In genomic region chr2:85753035-85753524, GRCh38 we compare ENCODE assay signal across 8 cellular contexts. TPM values are rescaled to one million over a fixed set of nuclear protein-coding genes. Genes with fewer than 3 reads are reported as not detected.
DNase-seq lines count a peak whose midpoint lies in the region; ATAC-seq lines count a peak whose summit lies in the region.

No MANE protein-coding gene starts in this region.

- in situ Hi-C loops in GM23248 (cut with MboI): no loop called here

- H3K27me3 ChIP-seq in GM23248 (replicated peaks; ENCODE audit: insufficient read depth) (no peaks in the 10 kb centered on the region), iPS-18a (ENCODE audit: control insufficient read depth, insufficient read depth, low read length) (peaks cover 75% of the 10 kb centered on the region), skeletal muscle tissue (ENCODE audit: control insufficient read depth in 3 of 3, insufficient read depth in 3 of 3, low read length in 3 of 3) (no peaks in the 10 kb centered on the region)

- intact Hi-C loops in activated CD4-positive, alpha-beta memory T cell treated with anti-CD3 and anti-CD28 coated beads for 36 hours (cut with micrococcal nuclease): loop anchor here (5.0 kb wide), 2 partner anchors 134 to 284 kb away; partner anchors contain the start of gene ST3GAL5

- H3K27ac ChIP-seq in GM23248 (peak overlapping the region; percentile 79), iPS-18a (ENCODE audit: low read length) (no peak overlapping the region), skeletal muscle tissue (ENCODE audit: low read depth, low read length) (peak overlapping the region; percentile 80)

- no peaks in the 10 kb centered on the region for H3K36me3 ChIP-seq in GM23248 (ENCODE audit: low read depth)
- no peaks in the 10 kb centered on the region for H3K36me3 ChIP-seq in iPS-18a (ENCODE audit: control insufficient read depth, low read depth, low read length)
- H3K36me3 ChIP-seq in skeletal muscle tissue (ENCODE audit: control insufficient read depth in 3 of 3, insufficient read depth in 3 of 3, low read length in 3 of 3): peaks cover 0 to 2% (median 0%) of the 10 kb centered on the region in 3 donors

- WGBS in GM23248 (ENCODE audit: low coverage in 1 of 2, low lambda C conversion rate in 2 of 2, missing lambda C conversion rate in 2 of 2), 2 experiments: 2 to 5% methylated on average over 29 of the region's 29 CpGs

- no peaks in the 10 kb centered on the region for H3K36me3 Mint-ChIP-seq in activated CD4-positive, alpha-beta memory T cell treated with anti-CD3 and anti-CD28 coated beads for 36 hours

- H3K9me2 ChIP-seq in GM23248 (ENCODE audit: insufficient read depth): no peaks in the 10 kb centered on the region

- POLR2A ChIA-PET in activated CD4-positive, alpha-beta memory T cell treated with anti-CD3 and anti-CD28 coated beads for 36 hours (lab: Charles Lee): interaction anchor here (0.5 to 1.1 kb wide), 2 partner anchors 10 to 353 kb away, joined by 3 read pairs; partner anchors contain the start of genes POLR1A and PTCD3

- H3K4me3 ChIP-seq in GM23248 (peak overlapping the region; percentile 81), iPS-18a (ENCODE audit: low read length) (peak overlapping the region; percentile 69), skeletal muscle tissue (ENCODE audit: low read length in 3 of 3) (peak overlapping the region; percentile 83 to 95 (median 94))

- CTCF ChIA-PET in activated CD4-positive, alpha-beta memory T cell treated with anti-CD3 and anti-CD28 coated beads for 36 hours (lab: Charles Lee): interaction anchor here (0.8 to 5.9 kb wide), 7 partner anchors 24 to 115 kb away, joined by 3 to 93 read pairs (median 5); no protein-coding TSS in a partner anchor

- no peaks in the 10 kb centered on the region for H3K9me3 ChIP-seq in GM23248 (ENCODE audit: low read depth)
- peaks cover 3% of the 10 kb centered on the region for H3K9me3 ChIP-seq in iPS-18a (ENCODE audit: control insufficient read depth, low read depth, low read length)
- no peaks in the 10 kb centered on the region for H3K9me3 ChIP-seq in skeletal muscle tissue (ENCODE audit: control insufficient read depth in 3 of 3, low read length in 3 of 3)

- H2AFZ ChIP-seq in GM23248: peak overlapping the region; percentile 35; the same call in 1 of the 2 replicates

- H3K4me3 Mint-ChIP-seq in activated CD4-positive, alpha-beta memory T cell treated with anti-CD3 and anti-CD28 coated beads for 36 hours: no peak overlapping the region

- no peak overlapping the region for H3K27ac Mint-ChIP-seq in activated CD4-positive, alpha-beta memory T cell treated with anti-CD3 and anti-CD28 coated beads for 36 hours

- ATAC-seq in HG02870 (IDR thresholded peaks at IDR 0.05; ENCODE audit: unreplicated experiment): no peak

- DNase-seq in GM23248 (peak; percentile 84), Ammon's horn (ENCODE audit: low spot score) (no peak), NCI-H2081 treated with DMSO at 0.1 percent for 48 hours (lab: John Stamatoyannopoulos, UW) (no peak)
- DNase-seq in activated CD4-positive, alpha-beta memory T cell treated with anti-CD3 and anti-CD28 coated beads for 36 hours: peak; percentile 21
- no peak for DNase-seq in stimulated activated naive CD4-positive, alpha-beta T cell (lab: John Stamatoyannopoulos, UW)

- peaks cover 52% of the 10 kb centered on the region for H3K27me3 Mint-ChIP-seq in activated CD4-positive, alpha-beta memory T cell treated with anti-CD3 and anti-CD28 coated beads for 36 hours

- no peaks in the 10 kb centered on the region for H4K20me1 ChIP-seq in GM23248 (ENCODE audit: insufficient read depth)

- H3K4me2 ChIP-seq in GM23248 (ENCODE audit: unreplicated experiment): peak overlapping the region; percentile 80

- H3F3A ChIP-seq in GM23248 (ENCODE audit: insufficient read depth): peaks cover 26% of the 10 kb centered on the region

- peak overlapping the region; percentile 92 for H3K9ac ChIP-seq in GM23248
- peak overlapping the region; percentile 37 for H3K9ac ChIP-seq in iPS-18a (ENCODE audit: low read length)
- H3K9ac ChIP-seq in skeletal muscle tissue (ENCODE audit: low read depth in 1 of 3, low read length in 3 of 3): peak overlapping the region in 2 of 3 donors; percentile 82 to 93

- peaks cover 51% of the 10 kb centered on the region for H3K4me1 ChIP-seq in GM23248 (ENCODE audit: insufficient read depth)
- peaks cover 12% of the 10 kb centered on the region for H3K4me1 ChIP-seq in iPS-18a (ENCODE audit: control insufficient read depth, low read depth, low read length)
- peaks cover 74 to 78% (median 76%) of the 10 kb centered on the region in 3 donors for H3K4me1 ChIP-seq in skeletal muscle tissue (ENCODE audit: control insufficient read depth in 3 of 3, insufficient read depth in 3 of 3, low read length in 3 of 3)

- peaks cover 13% of the 10 kb centered on the region for H3K4me1 Mint-ChIP-seq in activated CD4-positive, alpha-beta memory T cell treated with anti-CD3 and anti-CD28 coated beads for 36 hours (ENCODE audit: low read depth)

- peaks cover 39% of the 10 kb centered on the region for H3K79me2 ChIP-seq in GM23248 (ENCODE audit: insufficient read depth)

- H3K9me3 Mint-ChIP-seq in activated CD4-positive, alpha-beta memory T cell treated with anti-CD3 and anti-CD28 coated beads for 36 hours: no peaks in the 10 kb centered on the region

RNA-seq across cellular contexts. Expression of gene ATOH8, which starts 0.7 kb away (rescaled TPM):
- 40.7 and 50.1 TPM in 2 replicates for total RNA-seq in GM23248 (2014; rRNA removed; shearing (Covaris generic))
- 12.0 and 12.7 TPM in 2 replicates for polyA plus RNA-seq in GM23248 (2016; fragmentation: Nextera tagmentation; extraction: Ambion mirVana)
- not detected for total RNA-seq in activated CD4-positive, alpha-beta memory T cell treated with anti-CD3 and anti-CD28 coated beads for 36 hours
- total RNA-seq in skeletal muscle tissue: 8.4 TPM

RNA-seq across cellular contexts. Expression of gene GNLY, which starts 58.9 kb away (rescaled TPM):
- total RNA-seq in GM23248 (2014; rRNA removed; shearing (Covaris generic)): not detected in 2 replicates
- not detected in 2 replicates for polyA plus RNA-seq in GM23248 (2016; fragmentation: Nextera tagmentation; extraction: Ambion mirVana)
- 10 to 100 TPM; 21.5 to 22.8 TPM for total RNA-seq in activated CD4-positive, alpha-beta memory T cell treated with anti-CD3 and anti-CD28 coated beads for 36 hours
- total RNA-seq in skeletal muscle tissue: not detected

Comparison
In these comparisons a context has a peak if more than half of its experiments do, and no peak if none do; other contexts are left out.
1. DNase-seq: peak in GM23248 (single experiment) and activated CD4-positive, alpha-beta memory T cell treated with anti-CD3 and anti-CD28 coated beads for 36 hours (single experiment); none in stimulated activated naive CD4-positive, alpha-beta T cell (0 of 6), Ammon's horn (single experiment) and NCI-H2081 treated with DMSO at 0.1 percent for 48 hours (single experiment).
2. H3K9ac ChIP-seq: peak in every context shown above with its lines; median percentile 92 in GM23248; 88 in skeletal muscle tissue; 37 in iPS-18a.
3. RNA of gene GNLY, which starts 58.9 kb away (total RNA-seq): 21.5 to 22.8 TPM in activated CD4-positive, alpha-beta memory T cell treated with anti-CD3 and anti-CD28 coated beads for 36 hours; not detected in GM23248 and not detected in skeletal muscle tissue (single experiment); every median in the first group is over 10 times any median in the second.
4. Peak in every context shown above with its lines, with median percentiles within 50 percentile points of each other: H3K4me3 ChIP-seq.